Comparison of ENCODE assay signal across 20 cellular contexts in the genomic region with DNA sequence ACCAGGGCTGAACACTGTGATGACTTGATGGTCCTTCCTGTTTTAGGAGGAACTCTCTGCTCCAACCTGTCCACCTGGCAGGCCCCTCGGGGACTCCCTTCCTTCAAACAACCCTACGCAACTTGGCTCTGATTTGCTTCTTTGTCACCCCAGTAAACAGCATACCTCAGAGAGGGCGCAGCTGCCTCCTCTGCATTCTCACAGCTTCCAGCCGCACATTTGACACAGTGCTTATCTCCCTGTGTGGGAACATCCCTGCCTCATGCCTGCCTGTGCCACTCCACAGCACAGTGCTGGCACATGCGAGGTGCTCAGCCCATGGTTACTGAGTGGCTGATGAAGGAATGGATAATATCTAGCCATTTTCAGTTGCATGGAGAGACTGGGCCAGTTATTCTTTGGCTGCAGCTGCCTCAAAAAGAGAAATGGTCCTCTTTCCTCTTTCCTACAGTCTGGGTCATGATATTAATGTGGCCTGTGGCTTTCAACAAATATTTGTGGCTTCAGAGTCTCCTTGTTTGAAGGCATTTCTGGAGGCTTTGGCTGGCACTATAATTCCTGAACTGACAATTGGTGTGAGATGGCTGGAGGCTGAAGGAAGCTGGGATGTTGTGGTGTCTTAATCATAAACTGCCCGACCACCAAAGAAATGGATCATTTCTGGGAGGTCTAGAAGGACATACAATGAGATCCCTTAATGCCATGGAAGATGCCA.
DNase-seq lines count a peak whose midpoint lies in the region; ATAC-seq, FAIRE-seq and TF ChIP-seq lines count a peak whose summit lies in the region.
"Had no signal": no experiment of that assay in that cellular context is flagged by ENCODE, and none has a peak within 500 bp of the region (broad histone marks: within the 10 kb centered on the region; RNA-seq: fewer than 3 reads in every experiment).

No MANE protein-coding gene starts in this region.

- no peak overlapping the region for H3K9ac ChIP-seq in astrocyte (ENCODE audit: low read length)

- H3K27ac ChIP-seq in astrocyte (ENCODE audit: low read depth, low read length) (no peak overlapping the region), right cardiac atrium (ENCODE audit: low read length) (peak overlapping the region; percentile 49)
- H3K27ac ChIP-seq: hepatocyte had no signal

- no peak for TF ChIP-seq CTCF in astrocyte (IDR thresholded peaks at IDR 0.05; ENCODE audit: insufficient read depth, low read depth, low read length)

- peaks cover 13% of the 10 kb centered on the region for H3K27me3 Mint-ChIP-seq in astrocyte (ENCODE audit: low read depth, unreplicated experiment)

- ATAC-seq in right cardiac atrium, result peak; percentile 74 to 78
- no peak for ATAC-seq in GM21619 (IDR thresholded peaks at IDR 0.05; ENCODE audit: unreplicated experiment)
- ATAC-seq: left lobe of liver; PC-3; stimulated activated naive CD8-positive, alpha-beta T cell treated with anti-CD3 and anti-CD28 coated beads, Interleukin-15, Interleukin-2, amounts not matched to agents 100 U/mL and 50 U/mL, for 24 hours had no signal

- H3K4me3 Mint-ChIP-seq in astrocyte (ENCODE audit: unreplicated experiment), result peak overlapping the region; percentile 43
- H3K4me3 Mint-ChIP-seq: activated B cell treated with CpG ODN at 0.5 μM for 24 hours had no signal

- FAIRE-seq in astrocyte (lab: Jason Lieb, UNC), result no peak

- 72% methylated on average over 6 of the region's 6 CpGs for WGBS in right cardiac atrium

- no peaks in the 10 kb centered on the region for H3K36me3 Mint-ChIP-seq in astrocyte (ENCODE audit: low read depth, unreplicated experiment)

- no peaks in the 10 kb centered on the region for H3K79me2 ChIP-seq in astrocyte (ENCODE audit: insufficient read depth, low read length)
- H3K79me2 ChIP-seq: hepatocyte had no signal

- no peaks in the 10 kb centered on the region for H3K36me3 ChIP-seq in astrocyte (ENCODE audit: insufficient read depth, low read length)
- H3K36me3 ChIP-seq: ascending aorta had no signal

- intact Hi-C loops in right cardiac atrium (cut with DNase I), result no loop called here

- H3K27me3 ChIP-seq in astrocyte (ENCODE audit: insufficient read depth, low read length), result no peaks in the 10 kb centered on the region
- H3K27me3 ChIP-seq in right cardiac atrium (ENCODE audit: control insufficient read depth, insufficient read depth), result no peaks in the 10 kb centered on the region
- H3K27me3 ChIP-seq: ascending aorta, hepatocyte had no signal

- no peaks in the 10 kb centered on the region for H3K9me3 ChIP-seq in astrocyte (ENCODE audit: insufficient read depth, low read depth, low read length)
- H3K9me3 ChIP-seq in right cardiac atrium (ENCODE audit: control insufficient read depth, low read length), result no peaks in the 10 kb centered on the region
- H3K9me3 ChIP-seq: ascending aorta had no signal

- peak overlapping the region; percentile 34 for H3K4me2 ChIP-seq in astrocyte (ENCODE audit: low read length)
- H3K4me2 ChIP-seq: hepatocyte had no signal

- H3K4me3 ChIP-seq in astrocyte (ENCODE audit: insufficient read depth, low read depth, low read length), result no peak overlapping the region
- no peak overlapping the region for H3K4me3 ChIP-seq in right cardiac atrium (ENCODE audit: low read length)
- H3K4me3 ChIP-seq: ascending aorta, hepatocyte had no signal

- H2AFZ ChIP-seq in astrocyte (ENCODE audit: low read depth, low read length), result no peak overlapping the region
- H2AFZ ChIP-seq: hepatocyte had no signal

- H3K27ac Mint-ChIP-seq in astrocyte (ENCODE audit: unreplicated experiment), result peak overlapping the region; percentile 42
- H3K27ac Mint-ChIP-seq: activated B cell treated with CpG ODN at 0.5 μM for 24 hours had no signal

- peaks cover 37% of the 10 kb centered on the region for H3K4me1 Mint-ChIP-seq in astrocyte (ENCODE audit: low read depth, unreplicated experiment)

- peaks cover 2% of the 10 kb centered on the region for H3K9me3 Mint-ChIP-seq in astrocyte (ENCODE audit: unreplicated experiment)
- H3K9me3 Mint-ChIP-seq: activated B cell treated with CpG ODN at 0.5 μM for 24 hours had no signal

- H4K20me1 ChIP-seq in astrocyte (ENCODE audit: insufficient read depth, low read length), result no peaks in the 10 kb centered on the region

- H3K4me1 ChIP-seq in astrocyte (ENCODE audit: insufficient read depth, low read length) (peaks cover 17% of the 10 kb centered on the region), right cardiac atrium (ENCODE audit: control insufficient read depth, insufficient read depth, low read length) (peaks cover 8% of the 10 kb centered on the region)

- DNase-seq in AG08395 (ENCODE audit: low spot score) (peak; percentile 75), HT1080 (ENCODE audit: low read depth) (peak; percentile 47), astrocyte (ENCODE audit: low read depth) (peak; percentile 83), right cardiac atrium (peak in 2 of 3 donors; percentile 69 to 71), NCI-H187 (lab: John Stamatoyannopoulos, UW) (no peak), HuH-7 (ENCODE audit: low spot score) (no peak), NCI-H146 (lab: John Stamatoyannopoulos, UW) (no peak)
- DNase-seq: activated B cell treated with CpG ODN at 0.5 μM for 24 hours; activated effector memory CD4-positive, alpha-beta T cell treated with anti-CD3 and anti-CD28 coated beads, Interleukin-2, amount 50 U/mL, for 16 hours; dermis blood vessel endothelial cell; erythroblast; GDM1; NCI-H1930; NCI-H510A; PC-3; stimulated activated naive CD8-positive, alpha-beta T cell treated with anti-CD3 and anti-CD28 coated beads, Interleukin-15, Interleukin-2, amounts not matched to agents 100 U/mL and 50 U/mL, for 24 hours had no signal

Comparison
In these comparisons a context has a peak if more than half of its experiments do, and no peak if none do; other contexts are left out.
1. DNase-seq: peak in AG08395 (single experiment), HT1080 (single experiment), astrocyte (single experiment) and right cardiac atrium (2 of 3); none in NCI-H187 (0 of 2), HuH-7 (single experiment) and NCI-H146 (single experiment).